ENCODE assay signal across 27 cellular contexts in the genomic region with DNA sequence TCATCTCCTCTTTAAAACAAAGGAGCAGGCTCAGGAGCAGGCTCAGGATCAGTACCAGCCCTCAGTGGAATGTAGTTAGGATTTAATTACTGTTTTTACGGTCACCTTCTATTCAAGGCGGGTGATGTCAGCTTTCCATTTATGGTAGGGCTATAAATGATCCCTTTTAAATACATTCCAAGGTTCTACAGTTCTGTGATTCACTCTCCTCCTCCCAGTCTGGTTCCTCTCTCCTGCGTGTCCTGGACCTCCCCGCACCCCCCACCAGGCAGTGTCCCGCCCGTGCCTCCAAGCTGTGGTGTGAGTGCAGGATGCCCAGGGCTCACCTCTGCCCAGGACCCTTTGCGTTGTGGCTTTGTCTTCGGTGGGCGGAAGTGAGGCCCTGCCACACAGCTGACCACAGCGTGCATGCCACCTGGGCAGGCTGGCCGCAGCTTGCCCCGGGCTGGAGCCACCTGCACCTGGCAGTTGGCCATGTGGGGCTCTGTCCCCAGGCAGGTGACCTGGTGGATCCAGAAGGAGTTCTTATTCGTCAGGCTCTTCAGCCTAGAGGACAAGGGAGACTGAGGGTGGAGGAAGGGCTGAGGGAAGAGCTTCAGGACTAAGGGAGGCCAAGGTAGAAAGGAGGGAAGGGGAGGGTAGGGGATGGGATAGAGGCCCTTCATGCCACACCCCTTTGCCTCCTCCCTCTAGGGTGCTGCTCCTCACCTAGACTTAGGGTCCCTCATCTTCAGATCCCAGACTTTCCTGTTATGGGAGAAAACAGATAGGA. TPM values are rescaled to one million over a fixed set of nuclear protein-coding genes. Genes with fewer than 3 reads are reported as not detected.
A peak's percentile ranks its signal among the peaks of the same experiment; 100 is the strongest.
DNase-seq lines count a peak whose midpoint lies in the region; ATAC-seq and TF ChIP-seq lines count a peak whose summit lies in the region.
"Had no signal": no experiment of that assay in that cellular context is flagged by ENCODE, and none has a peak within 500 bp of the region (broad histone marks: within the 10 kb centered on the region; RNA-seq: fewer than 3 reads in every experiment).

No MANE protein-coding gene starts in this region.

- H3K27me3 ChIP-seq in KMS-11 (ENCODE audit: insufficient read depth, low read depth) (no peaks in the 10 kb centered on the region), spleen (replicated peaks in 1 of 7) (no peaks in the 10 kb centered on the region)
- no peaks in the 10 kb centered on the region for H3K27me3 ChIP-seq in effector memory CD4-positive, alpha-beta T cell (replicated peaks; ENCODE audit: control insufficient read depth, insufficient read depth, low read length, poor library complexity, severe bottlenecking)
- H3K27me3 ChIP-seq: heart left ventricle, SJCRH30, stomach, upper lobe of right lung had no signal

- H3K27ac Mint-ChIP-seq in activated CD8-positive, alpha-beta memory T cell treated with anti-CD3 and anti-CD28 coated beads, Interleukin-2, amount 10 ng/mL, durations not matched to agents 7 days and 5 days = no peak overlapping the region
- H3K27ac Mint-ChIP-seq: activated CD4-positive, alpha-beta memory T cell treated with anti-CD3 and anti-CD28 coated beads, Interleukin-2, amount 10 ng/mL, durations not matched to agents 7 days and 5 days; activated naive CD8-positive, alpha-beta T cell treated with anti-CD3 and anti-CD28 coated beads for 36 hours; immature natural killer cell had no signal

- H3K4me1 Mint-ChIP-seq in activated CD8-positive, alpha-beta memory T cell treated with anti-CD3 and anti-CD28 coated beads, Interleukin-2, amount 10 ng/mL, durations not matched to agents 7 days and 5 days = no peaks in the 10 kb centered on the region
- H3K4me1 Mint-ChIP-seq: activated CD4-positive, alpha-beta memory T cell treated with anti-CD3 and anti-CD28 coated beads, Interleukin-2, amount 10 ng/mL, durations not matched to agents 7 days and 5 days; activated naive CD8-positive, alpha-beta T cell treated with anti-CD3 and anti-CD28 coated beads for 36 hours; naive B cell had no signal

- CTCF ChIA-PET in activated CD8-positive, alpha-beta memory T cell treated with anti-CD3 and anti-CD28 coated beads, Interleukin-2, amount 10 ng/mL, durations not matched to agents 7 days and 5 days (lab: Charles Lee) = no interaction called here

- no peaks in the 10 kb centered on the region for H3K9me3 ChIP-seq in spleen
- no peaks in the 10 kb centered on the region for H3K9me3 ChIP-seq in effector memory CD4-positive, alpha-beta T cell (ENCODE audit: control insufficient read depth, low read length)
- H3K9me3 ChIP-seq: heart left ventricle, lower lobe of right lung, SJCRH30, stomach, upper lobe of right lung had no signal

- H2AFZ ChIP-seq in KMS-11 (ENCODE audit: low read depth) = no peak overlapping the region

- no peak for ATAC-seq in activated CD8-positive, alpha-beta memory T cell treated with anti-CD3 and anti-CD28 coated beads, Interleukin-2, amount 10 ng/mL, durations not matched to agents 7 days and 5 days
- no peak for ATAC-seq in HG03469 (IDR thresholded peaks at IDR 0.05; ENCODE audit: unreplicated experiment)
- ATAC-seq: GM12878, heart left ventricle had no signal

- no peak overlapping the region for H3K4me3 Mint-ChIP-seq in activated CD8-positive, alpha-beta memory T cell treated with anti-CD3 and anti-CD28 coated beads, Interleukin-2, amount 10 ng/mL, durations not matched to agents 7 days and 5 days
- H3K4me3 Mint-ChIP-seq: activated CD4-positive, alpha-beta memory T cell treated with anti-CD3 and anti-CD28 coated beads, Interleukin-2, amount 10 ng/mL, durations not matched to agents 7 days and 5 days; activated naive CD8-positive, alpha-beta T cell treated with anti-CD3 and anti-CD28 coated beads for 36 hours; activated T-cell treated with anti-CD3 and anti-CD28 coated beads, Interleukin-2, amount 50 U/mL, for 24 hours; immature natural killer cell; naive B cell had no signal

- peak; percentile 49 for DNase-seq in activated CD8-positive, alpha-beta memory T cell treated with anti-CD3 and anti-CD28 coated beads for 24 hours
- no peak for DNase-seq in activated CD8-positive, alpha-beta memory T cell treated with anti-CD3 and anti-CD28 coated beads, Interleukin-2, amount 10 ng/mL, durations not matched to agents 7 days and 5 days
- DNase-seq in islet precursor cell = peak; percentile 76
- DNase-seq in spleen = peak; percentile 67
- DNase-seq in NCI-H2029 (lab: John Stamatoyannopoulos, UW) = no peak
- DNase-seq in effector memory CD4-positive, alpha-beta T cell = no peak
- DNase-seq: activated CD4-positive, alpha-beta memory T cell treated with anti-CD3 and anti-CD28 coated beads, Interleukin-2, amount 10 ng/mL, durations not matched to agents 7 days and 5 days; activated naive CD8-positive, alpha-beta T cell treated with anti-CD3 and anti-CD28 coated beads for 36 hours; activated T-cell treated with anti-CD3 and anti-CD28 coated beads, Interleukin-2, amount 50 U/mL, for 24 hours; DMS153; heart left ventricle; immature natural killer cell; KG1; lower lobe of right lung; naive B cell; NCI-H526 treated with DMSO at 0.1 percent for 48 hours; SJCRH30; stimulated activated CD4-positive, alpha-beta T cell treated with anti-CD3 and anti-CD28 coated beads, Interleukin-2, amount 100 ng/mL, for 48 hours; stomach; T-helper 2 cell; upper lobe of right lung had no signal

- intact Hi-C loops in spleen (cut with DNase I; ENCODE audit: low total_unique reads) = no loop called here

- WGBS in spleen, 5 donors = 83 to 89% (median 87%) methylated on average over 12 to 13 of the region's 13 CpGs

- H4K20me1 ChIP-seq in KMS-11 (ENCODE audit: insufficient read depth) = no peaks in the 10 kb centered on the region

- no peaks in the 10 kb centered on the region for H3K27me3 Mint-ChIP-seq in activated CD8-positive, alpha-beta memory T cell treated with anti-CD3 and anti-CD28 coated beads, Interleukin-2, amount 10 ng/mL, durations not matched to agents 7 days and 5 days
- H3K27me3 Mint-ChIP-seq: activated CD4-positive, alpha-beta memory T cell treated with anti-CD3 and anti-CD28 coated beads, Interleukin-2, amount 10 ng/mL, durations not matched to agents 7 days and 5 days; activated naive CD8-positive, alpha-beta T cell treated with anti-CD3 and anti-CD28 coated beads for 36 hours; activated T-cell treated with anti-CD3 and anti-CD28 coated beads, Interleukin-2, amount 50 U/mL, for 24 hours; naive B cell had no signal

- no peak for TF ChIP-seq POLR2A in spleen (IDR thresholded peaks at IDR 0.05)

- H3K9me3 Mint-ChIP-seq in activated CD8-positive, alpha-beta memory T cell treated with anti-CD3 and anti-CD28 coated beads, Interleukin-2, amount 10 ng/mL, durations not matched to agents 7 days and 5 days (ENCODE audit: low read depth) = no peaks in the 10 kb centered on the region
- H3K9me3 Mint-ChIP-seq: activated CD4-positive, alpha-beta memory T cell treated with anti-CD3 and anti-CD28 coated beads, Interleukin-2, amount 10 ng/mL, durations not matched to agents 7 days and 5 days; activated naive CD8-positive, alpha-beta T cell treated with anti-CD3 and anti-CD28 coated beads for 36 hours; activated T-cell treated with anti-CD3 and anti-CD28 coated beads, Interleukin-2, amount 50 U/mL, for 24 hours; immature natural killer cell; naive B cell had no signal

- peaks cover 26% of the 10 kb centered on the region for H3K4me1 ChIP-seq in KMS-11 (ENCODE audit: low read depth, poor library complexity, severe bottlenecking)
- peaks cover 0 to 15% (median 3%) of the 10 kb centered on the region in 6 donors for H3K4me1 ChIP-seq in spleen
- no peaks in the 10 kb centered on the region for H3K4me1 ChIP-seq in effector memory CD4-positive, alpha-beta T cell (ENCODE audit: control insufficient read depth, insufficient read depth, low read length, poor library complexity, severe bottlenecking)
- H3K4me1 ChIP-seq: SJCRH30, upper lobe of right lung had no signal

- H3K4me3 ChIP-seq in KMS-11 (IDR thresholded peaks at IDR 0.05; ENCODE audit: insufficient read depth, low read depth, low read length) (no peak overlapping the region), spleen (no peak overlapping the region)
- H3K4me3 ChIP-seq in effector memory CD4-positive, alpha-beta T cell (ENCODE audit: insufficient read depth, low read depth, low read length, poor library complexity, severe bottlenecking) = no peak overlapping the region
- H3K4me3 ChIP-seq: GM12878, heart left ventricle, lower lobe of right lung, SJCRH30, skin epidermis, stomach, upper lobe of right lung had no signal

- H3K4me2 ChIP-seq in KMS-11 = peak overlapping the region; percentile 7

- no peak overlapping the region for H3K9ac ChIP-seq in KMS-11

- no peaks in the 10 kb centered on the region for H3K36me3 Mint-ChIP-seq in activated CD8-positive, alpha-beta memory T cell treated with anti-CD3 and anti-CD28 coated beads, Interleukin-2, amount 10 ng/mL, durations not matched to agents 7 days and 5 days

- no peak for TF ChIP-seq CTCF in KMS-11 (conservative IDR thresholded peaks at IDR 0.05; ENCODE audit: low read depth, low read length)
- TF ChIP-seq CTCF in spleen (IDR thresholded peaks at IDR 0.05 in 8 of 11, conservative IDR thresholded peaks at IDR 0.05 in 3 of 11) = no peak

- H3K27ac ChIP-seq in KMS-11 = no peak overlapping the region
- H3K27ac ChIP-seq in spleen = no peak overlapping the region
- H3K27ac ChIP-seq in effector memory CD4-positive, alpha-beta T cell (ENCODE audit: insufficient read depth, low read length, poor library complexity, severe bottlenecking) = no peak overlapping the region
- H3K27ac ChIP-seq: C4-2B, heart left ventricle, lower lobe of right lung, SJCRH30, stomach, upper lobe of right lung had no signal

- no peaks in the 10 kb centered on the region for H3K79me2 ChIP-seq in KMS-11 (ENCODE audit: insufficient read depth, low read depth)

- H3K36me3 ChIP-seq in KMS-11 (ENCODE audit: insufficient read depth) = no peaks in the 10 kb centered on the region
- peaks cover 0 to 38% (median 0%) of the 10 kb centered on the region in 6 donors for H3K36me3 ChIP-seq in spleen
- no peaks in the 10 kb centered on the region for H3K36me3 ChIP-seq in effector memory CD4-positive, alpha-beta T cell (ENCODE audit: control insufficient read depth, insufficient read depth, low read length)
- H3K36me3 ChIP-seq: lower lobe of right lung, upper lobe of right lung had no signal

RNA-seq across cellular contexts. Expression of a gene that starts 9.1 kb away (rescaled TPM):
- not detected for total RNA-seq in activated CD8-positive, alpha-beta memory T cell treated with anti-CD3 and anti-CD28 coated beads, Interleukin-2, amount 10 ng/mL, durations not matched to agents 7 days and 5 days
- 1 to 10 TPM; 1.6 to 6.1 (median 2.5) TPM for total RNA-seq in spleen
- polyA plus RNA-seq in spleen = under 1 TPM; 0.39 to 0.90 (median 0.44) TPM
- total RNA-seq: activated CD4-positive, alpha-beta memory T cell treated with anti-CD3 and anti-CD28 coated beads, Interleukin-2, amount 10 ng/mL, durations not matched to agents 7 days and 5 days; activated naive CD8-positive, alpha-beta T cell treated with anti-CD3 and anti-CD28 coated beads for 36 hours; OCI-LY7 had no signal

Comparison
In these comparisons a context has a peak if more than half of its experiments do, and no peak if none do; other contexts are left out.
1. DNase-seq: peak in activated CD8-positive, alpha-beta memory T cell treated with anti-CD3 and anti-CD28 coated beads for 24 hours (single experiment), islet precursor cell (single experiment) and spleen (single experiment); none in activated CD8-positive, alpha-beta memory T cell treated with anti-CD3 and anti-CD28 coated beads, Interleukin-2, amount 10 ng/mL, durations not matched to agents 7 days and 5 days (single experiment), NCI-H2029 (single experiment) and effector memory CD4-positive, alpha-beta T cell (0 of 3).